Comparison of ENCODE assay signal across 7 cellular contexts in genomic region chr19:6400062-6400944, GRCh38. TPM values are rescaled to one million over a fixed set of nuclear protein-coding genes. Genes with fewer than 3 reads are reported as not detected.
"Had no signal": no experiment of that assay in that cellular context is flagged by ENCODE, and none has a peak within 500 bp of the region (broad histone marks: within the 10 kb centered on the region; RNA-seq: fewer than 3 reads in every experiment).

No MANE protein-coding gene starts in this region.

RNA-seq across cellular contexts. Expression of gene SLC25A41, which starts 33.3 kb away (rescaled TPM):
- total RNA-seq: LHCN-M2, MCF 10A, NCI-H460, PC-9, Right ventricle myocardium superior, RPMI7951, SJSA1 had no signal
